Comparison of ENCODE assay signal across 13 cellular contexts in the genomic region with DNA sequence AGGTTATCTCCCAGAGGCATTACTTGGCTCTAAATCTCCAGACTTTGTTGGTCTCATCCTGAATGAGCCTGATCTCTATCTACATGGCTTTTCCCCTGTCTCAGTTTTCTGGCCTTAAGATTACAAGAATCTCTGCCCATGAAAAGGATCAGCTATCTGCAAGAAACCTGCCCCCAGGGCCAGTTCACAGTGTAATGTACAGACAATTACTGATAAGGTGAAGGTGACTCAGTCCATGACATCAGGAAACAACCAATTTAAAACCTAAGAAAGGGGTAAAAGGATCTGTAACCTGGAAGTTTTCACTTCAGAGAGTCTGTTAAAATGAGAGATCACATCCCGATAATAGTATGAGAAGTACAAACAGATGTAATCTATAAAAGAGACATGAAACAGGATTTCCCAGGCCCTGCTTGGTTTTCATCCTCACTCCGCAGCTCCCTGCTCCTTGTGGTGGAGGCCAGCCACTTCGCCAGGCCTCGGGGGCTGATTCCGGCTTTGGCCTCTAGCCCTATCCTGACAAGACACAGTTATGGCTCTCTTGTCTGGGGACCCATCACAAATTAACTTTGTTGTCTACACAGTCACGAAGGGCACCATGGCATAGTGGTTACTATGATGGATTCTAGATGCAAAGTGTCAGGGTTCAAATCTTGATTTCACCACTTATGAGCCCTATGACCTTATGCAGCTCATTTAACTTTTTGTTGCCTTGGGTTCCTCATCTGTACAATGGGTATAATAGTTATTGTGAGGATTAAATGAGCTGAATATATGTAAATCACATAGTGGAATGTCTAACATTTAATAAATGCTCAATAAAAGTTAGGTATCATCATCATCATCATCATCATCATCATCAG.
A peak's percentile ranks its signal among the peaks of the same experiment; 100 is the strongest.
DNase-seq lines count a peak whose midpoint lies in the region; ATAC-seq and TF ChIP-seq lines count a peak whose summit lies in the region.
"Had no signal": no experiment of that assay in that cellular context is flagged by ENCODE, and none has a peak within 500 bp of the region (broad histone marks: within the 10 kb centered on the region; RNA-seq: fewer than 3 reads in every experiment).

No MANE protein-coding gene starts in this region.

- peaks cover 32% of the 10 kb centered on the region for H3K4me1 Mint-ChIP-seq in mesothelial cell of epicardium
- H3K4me1 Mint-ChIP-seq: B cell had no signal

- TF ChIP-seq CTCF in BE2C (IDR thresholded peaks at IDR 0.05; ENCODE audit: low read depth, low read length): peak; percentile 25
- no peak for TF ChIP-seq CTCF in cardiac fibroblast (IDR thresholded peaks at IDR 0.05; ENCODE audit: low read depth, low read length)
- TF ChIP-seq CTCF in mesothelial cell of epicardium (IDR thresholded peaks at IDR 0.05; ENCODE audit: unreplicated experiment): no peak
- no peak for TF ChIP-seq CTCF in lower lobe of right lung (IDR thresholded peaks at IDR 0.05)

- no peak overlapping the region for H3K4me3 Mint-ChIP-seq in mesothelial cell of epicardium
- H3K4me3 Mint-ChIP-seq: B cell had no signal

- intact Hi-C loops in lower lobe of right lung (cut with DNase I): no loop called here

- peak overlapping the region; percentile 90 for H3K27ac Mint-ChIP-seq in mesothelial cell of epicardium
- H3K27ac Mint-ChIP-seq: B cell had no signal

- H3K27me3 ChIP-seq in BE2C: no peaks in the 10 kb centered on the region
- H3K27me3 ChIP-seq in lower lobe of right lung (ENCODE audit: low read depth): no peaks in the 10 kb centered on the region
- H3K27me3 ChIP-seq: body of pancreas had no signal

- no peak for ATAC-seq in lower lobe of right lung

- no peaks in the 10 kb centered on the region for H3K9me3 Mint-ChIP-seq in mesothelial cell of epicardium

- H3K4me1 ChIP-seq in BE2C (peaks cover 7% of the 10 kb centered on the region), lower lobe of right lung (no peaks in the 10 kb centered on the region)

- H3K27ac ChIP-seq in lower lobe of right lung: no peak overlapping the region

- H3K36me3 Mint-ChIP-seq in mesothelial cell of epicardium: peaks cover 12% of the 10 kb centered on the region

- H3K27me3 Mint-ChIP-seq in mesothelial cell of epicardium (ENCODE audit: low read depth): peaks cover 18% of the 10 kb centered on the region

- DNase-seq in BE2C (peak; percentile 94), NCI-H226 (peak; percentile 93), cardiac fibroblast (ENCODE audit: low read depth in 2 of 2) (peak; percentile 45 to 52), mesothelial cell of epicardium (ENCODE audit: low spot score in 2 of 2, unreplicated experiment in 2 of 2) (no peak), NCI-H345 treated with DMSO at 0.1 percent for 48 hours (lab: John Stamatoyannopoulos, UW; ENCODE audit: unreplicated experiment) (no peak), SW480 (ENCODE audit: low spot score) (no peak), lower lobe of right lung (no peak)
- no peak for DNase-seq in activated CD4-positive, alpha-beta T cell treated with anti-CD3 and anti-CD28 coated beads for 4 hours
- DNase-seq: KG1, NCI-H2107, occipital lobe had no signal

- H3K4me3 ChIP-seq in BE2C (ENCODE audit: low read depth, low read length) (no peak overlapping the region; the same call in 1 of the 2 replicates), cardiac fibroblast (replicated peaks in 1 of 2; ENCODE audit: low read depth in 2 of 2, low read length in 2 of 2) (no peak overlapping the region), lower lobe of right lung (no peak overlapping the region)
- H3K4me3 ChIP-seq: body of pancreas had no signal

- H3K9me3 ChIP-seq in BE2C: no peaks in the 10 kb centered on the region
- H3K9me3 ChIP-seq in lower lobe of right lung: no peaks in the 10 kb centered on the region
- H3K9me3 ChIP-seq: body of pancreas had no signal

- H3K36me3 ChIP-seq in BE2C (no peaks in the 10 kb centered on the region), lower lobe of right lung (no peaks in the 10 kb centered on the region)

Comparison
In these comparisons a context has a peak if more than half of its experiments do, and no peak if none do; other contexts are left out.
1. DNase-seq: peak in BE2C (single experiment), NCI-H226 (single experiment) and cardiac fibroblast (2 of 2); none in mesothelial cell of epicardium (0 of 2), NCI-H345 treated with DMSO at 0.1 percent for 48 hours (single experiment), activated CD4-positive, alpha-beta T cell treated with anti-CD3 and anti-CD28 coated beads for 4 hours (0 of 2), SW480 (single experiment) and lower lobe of right lung (single experiment).